In the genomic region with DNA sequence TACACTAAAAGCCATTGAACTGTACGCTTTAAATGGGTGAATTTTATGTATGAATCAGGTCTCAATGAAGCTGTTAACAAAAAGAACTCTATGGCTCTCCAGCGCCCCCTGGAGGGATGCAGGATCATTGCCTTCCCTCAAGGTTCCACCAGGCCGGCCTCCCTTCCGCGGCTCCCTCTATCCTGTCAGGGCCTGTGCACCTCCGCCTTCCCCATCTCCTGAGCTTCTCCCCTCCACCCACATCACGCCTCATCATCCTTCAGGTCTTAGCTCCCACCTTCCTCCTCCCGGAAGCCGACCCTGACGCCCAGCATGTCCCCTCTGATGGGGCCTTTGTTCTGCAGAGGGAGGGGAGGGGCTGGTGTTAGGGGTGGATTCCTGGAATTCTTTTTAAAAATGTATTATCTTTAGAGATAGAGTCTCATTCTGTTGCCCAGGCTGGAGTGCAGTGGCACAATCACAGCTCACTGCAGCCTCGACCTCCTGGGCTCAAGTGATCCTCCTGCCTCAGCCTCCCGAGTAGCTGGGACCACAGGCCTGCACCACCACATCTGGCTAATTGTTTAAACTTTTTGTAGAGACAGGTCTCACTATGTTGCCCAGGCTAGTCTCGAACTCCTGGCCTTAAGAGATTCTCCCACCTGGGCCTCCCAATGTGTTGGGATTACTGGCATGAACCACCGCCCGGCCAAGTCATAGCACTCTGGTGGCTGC, we compare ENCODE assay signal across 9 cellular contexts. TPM values are rescaled to one million over a fixed set of nuclear protein-coding genes. Genes with fewer than 3 reads are reported as not detected.
DNase-seq lines count a peak whose midpoint lies in the region; ATAC-seq, FAIRE-seq and TF ChIP-seq lines count a peak whose summit lies in the region.
"Had no signal": no experiment of that assay in that cellular context is flagged by ENCODE, and none has a peak within 500 bp of the region (broad histone marks: within the 10 kb centered on the region; RNA-seq: fewer than 3 reads in every experiment).

No MANE protein-coding gene starts in this region.

- TF ChIP-seq CTCF in Caco-2 (IDR thresholded peaks at IDR 0.05; ENCODE audit: insufficient read depth in 1 of 2, low read depth in 1 of 2, low read length in 1 of 2, severe bottlenecking in 1 of 2, unreplicated experiment in 1 of 2): peak; percentile 89 to 92
- TF ChIP-seq CTCF in Peyer's patch (IDR thresholded peaks at IDR 0.05): peak; percentile 42 to 87 (median 76)
- TF ChIP-seq CTCF in fibroblast of the aortic adventitia (IDR thresholded peaks at IDR 0.05; ENCODE audit: insufficient read depth, low read length): peak; percentile 94
- TF ChIP-seq CTCF in neural progenitor cell (IDR thresholded peaks at IDR 0.05): peak; percentile 96

- intact Hi-C loops in Caco-2 (cut with micrococcal nuclease; ENCODE audit: unreplicated experiment): loop anchor here (1.0 to 2.0 kb wide), 3 partner anchors 35 to 107 kb away; no protein-coding TSS in a partner anchor

- H3K4me1 ChIP-seq in Caco-2 (no peaks in the 10 kb centered on the region), Peyer's patch (no peaks in the 10 kb centered on the region), neural progenitor cell (no peaks in the 10 kb centered on the region)

- H3K4me3 ChIP-seq in Caco-2 (ENCODE audit: low read depth, low read length) (no peak overlapping the region), Peyer's patch (no peak overlapping the region), fibroblast of the aortic adventitia (ENCODE audit: low read depth, low read length) (no peak overlapping the region), neural progenitor cell (no peak overlapping the region)

- H3K4me2 ChIP-seq in neural progenitor cell: no peak overlapping the region

- no peaks in the 10 kb centered on the region for H4K20me1 ChIP-seq in neural progenitor cell (ENCODE audit: low read depth)

- no peaks in the 10 kb centered on the region for H3K4me1 Mint-ChIP-seq in Caco-2 (ENCODE audit: low read depth, unreplicated experiment)
- H3K4me1 Mint-ChIP-seq in neural progenitor cell: peaks cover 20% of the 10 kb centered on the region

- FAIRE-seq in HTR-8/SVneo (lab: Jason Lieb, UNC): no peak

- no peaks in the 10 kb centered on the region for H3K79me2 ChIP-seq in neural progenitor cell (ENCODE audit: low read depth)

- no peak overlapping the region for H3K9ac ChIP-seq in neural progenitor cell

- peaks cover 7% of the 10 kb centered on the region for H3F3A ChIP-seq in neural progenitor cell (ENCODE audit: low read depth)

- no peak for TF ChIP-seq POLR2A in Peyer's patch (IDR thresholded peaks at IDR 0.05)

- H3K9me3 ChIP-seq in Caco-2 (no peaks in the 10 kb centered on the region), Peyer's patch (no peaks in the 10 kb centered on the region), neural progenitor cell (ENCODE audit: low read depth) (no peaks in the 10 kb centered on the region)

- H3K27me3 ChIP-seq in Caco-2 (replicated peaks; ENCODE audit: control insufficient read depth, insufficient read depth, low read length) (no peaks in the 10 kb centered on the region), Peyer's patch (no peaks in the 10 kb centered on the region), neural progenitor cell (no peaks in the 10 kb centered on the region)

- H3K27me3 Mint-ChIP-seq in Caco-2 (ENCODE audit: insufficient read depth, unreplicated experiment): peaks cover 6% of the 10 kb centered on the region
- H3K27me3 Mint-ChIP-seq in neural progenitor cell (ENCODE audit: insufficient read depth, low read depth): peaks cover 6% of the 10 kb centered on the region

- no peaks in the 10 kb centered on the region for H3K9me3 Mint-ChIP-seq in Caco-2 (ENCODE audit: unreplicated experiment)
- no peaks in the 10 kb centered on the region for H3K9me3 Mint-ChIP-seq in neural progenitor cell

- DNase-seq in Caco-2: peak; percentile 71 to 84
- DNase-seq in HTR-8/SVneo (ENCODE audit: insufficient read length, low spot score): peak; percentile 80
- DNase-seq in Peyer's patch: peak; percentile 69 to 88 (median 82)
- DNase-seq in activated T-cell treated with anti-CD3 and anti-CD28 coated beads, Interleukin-2, amount 50 U/mL, for 48 hours: peak; percentile 85 to 89
- DNase-seq in fibroblast of the aortic adventitia (ENCODE audit: low read depth): peak; percentile 80
- peak; percentile 78 for DNase-seq in neural progenitor cell (ENCODE audit: low spot score)
- peak; percentile 47 for DNase-seq in stromal cell of bone marrow (ENCODE audit: low read depth)

- H3K27ac Mint-ChIP-seq in Caco-2 (ENCODE audit: unreplicated experiment): no peak overlapping the region
- H3K27ac Mint-ChIP-seq in neural progenitor cell: no peak overlapping the region
- H3K27ac Mint-ChIP-seq: activated naive CD8-positive, alpha-beta T cell had no signal

- CTCF ChIA-PET in Caco-2 (lab: Charles Lee): interaction anchor here (0.6 to 2.1 kb wide), 15 partner anchors 11 to 147 kb away, joined by 3 to 21 read pairs (median 4); a partner anchor contains a TSS

- POLR2A ChIA-PET in Caco-2 (lab: Charles Lee): interaction anchor here (0.6 to 1.0 kb wide), 2 partner anchors 43 to 399 kb away, joined by 3 to 5 read pairs; a partner anchor contains a TSS

- no TSS peak for BruUV-seq in Caco-2 (replicated peaks; lab: Mats Ljungman, UMichigan)

- H3K36me3 ChIP-seq in Caco-2 (ENCODE audit: control insufficient read depth, insufficient read depth, low read length) (no peaks in the 10 kb centered on the region), Peyer's patch (no peaks in the 10 kb centered on the region), neural progenitor cell (no peaks in the 10 kb centered on the region)

- no peak for ATAC-seq in HG02852 (IDR thresholded peaks at IDR 0.05; ENCODE audit: unreplicated experiment)

- H2AFZ ChIP-seq in neural progenitor cell (replicated peaks): no peak overlapping the region

- no peaks in the 10 kb centered on the region for H3K36me3 Mint-ChIP-seq in Caco-2 (ENCODE audit: insufficient read depth, unreplicated experiment)
- no peaks in the 10 kb centered on the region for H3K36me3 Mint-ChIP-seq in neural progenitor cell
- H3K36me3 Mint-ChIP-seq: activated naive CD8-positive, alpha-beta T cell had no signal

- H3K27ac ChIP-seq in Peyer's patch (no peak overlapping the region), neural progenitor cell (no peak overlapping the region)

- H3K4me3 Mint-ChIP-seq in Caco-2 (ENCODE audit: unreplicated experiment) (peak overlapping the region; percentile 34), neural progenitor cell (peak overlapping the region; percentile 72)
- H3K4me3 Mint-ChIP-seq: activated naive CD8-positive, alpha-beta T cell had no signal

RNA-seq across cellular contexts. Expression of a gene that starts 27.7 kb away (rescaled TPM):
- total RNA-seq in Caco-2 (2022): 16.2 and 16.8 TPM in 2 replicates
- 10 to 100 TPM in 2 of 4 donors, 1 to 10 TPM in 2; 1.6 to 18.2 (median 10.2) TPM for total RNA-seq in Peyer's patch
- 14.5 and 33.9 TPM in 2 replicates for total RNA-seq in fibroblast of the aortic adventitia (ENCODE audit: low replicate concordance)
- total RNA-seq in neural progenitor cell (ENCODE audit: low replicate concordance): 32.2 and 70.5 TPM in 2 replicates

RNA-seq across cellular contexts. Expression of a gene that starts 42.6 kb away (rescaled TPM):
- total RNA-seq in Caco-2 (2022): 28.7 TPM in 2 replicates
- total RNA-seq in Peyer's patch: 10 to 100 TPM; 13.1 to 51.2 (median 30.0) TPM
- total RNA-seq in fibroblast of the aortic adventitia (ENCODE audit: low replicate concordance): 8.1 and 11.6 TPM in 2 replicates
- 12.3 and 29.5 TPM in 2 replicates for total RNA-seq in neural progenitor cell (ENCODE audit: low replicate concordance)

RNA-seq across cellular contexts. Expression of a gene that starts 59.7 kb away (rescaled TPM):
- not detected in 2 replicates for total RNA-seq in Caco-2 (2022)
- total RNA-seq in Peyer's patch: 1 to 10 TPM in 2 of 4 donors, under 1 TPM in 1, not detected in 1; 0.95 to 1.6 (median 1.4) TPM
- total RNA-seq in fibroblast of the aortic adventitia (ENCODE audit: low replicate concordance): 0.33 and 0.63 TPM in 2 replicates
- total RNA-seq in neural progenitor cell (ENCODE audit: low replicate concordance): not detected in 2 replicates
